In the genomic region with DNA sequence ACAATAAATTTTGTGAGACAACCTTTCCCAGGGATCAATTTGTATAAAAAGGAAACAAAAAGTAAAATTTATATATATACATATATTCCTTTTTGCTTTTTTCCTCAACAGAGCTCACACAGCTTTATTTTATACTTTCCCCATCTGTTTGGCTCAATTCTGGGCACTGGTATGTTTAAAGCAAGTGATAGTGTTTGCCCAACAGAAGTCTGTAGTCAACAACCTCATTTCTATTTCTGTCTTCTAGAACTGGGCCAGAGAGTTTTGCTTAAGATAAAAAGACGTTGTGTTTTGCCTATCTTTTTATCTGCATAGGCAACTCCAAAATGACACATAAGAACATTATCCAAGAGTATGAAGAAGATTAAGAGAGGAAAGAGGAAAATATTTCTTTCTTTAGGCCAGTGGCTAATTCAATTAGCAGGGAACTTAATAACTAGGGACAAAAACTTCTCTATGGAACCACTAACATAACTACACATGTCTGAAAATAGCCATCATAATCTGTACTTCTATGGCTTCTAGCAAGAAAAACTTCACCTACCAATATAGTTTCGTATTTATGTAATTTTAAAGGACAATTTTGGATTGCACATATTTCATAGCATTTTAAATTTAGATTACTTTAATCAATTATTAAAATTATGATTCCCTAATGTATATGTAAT, we compare ENCODE assay signal across 27 cellular contexts.
"Had no signal": no experiment of that assay in that cellular context is flagged by ENCODE, and none has a peak within 500 bp of the region (broad histone marks: within the 10 kb centered on the region; RNA-seq: fewer than 3 reads in every experiment).

No MANE protein-coding gene starts in this region.

- H3K36me3 ChIP-seq: left ventricle myocardium inferior, ovary, right atrium auricular region, right lobe of liver, stomach, suprapubic skin, thoracic aorta, tibial artery, upper lobe of right lung had no signal

- H3K9me3 ChIP-seq: left ventricle myocardium inferior, ovary, right atrium auricular region, right lobe of liver, suprapubic skin, thoracic aorta, tibial artery, upper lobe of right lung had no signal

- DNase-seq: head of caudate nucleus; hippocampal formation; left ventricle myocardium inferior; midbrain; mucosa of descending colon; naive thymus-derived CD4-positive, alpha-beta T cell; ovary; posterior cingulate gyrus; right lobe of liver; stimulated activated CD4-positive, alpha-beta T cell treated with anti-CD3 and anti-CD28 coated beads, Interleukin-12 subunit alpha, Interleukin-12 subunit beta, amount 100 ng/mL, for 4 hours; stimulated activated CD4-positive, alpha-beta T cell treated with anti-CD3 and anti-CD28 coated beads, Interleukin-15, amount 100 ng/mL, for 24 hours; stimulated activated CD4-positive, alpha-beta T cell treated with anti-CD3 and anti-CD28 coated beads, Interleukin-2, amount 100 ng/mL, for 24 hours; stimulated activated CD4-positive, alpha-beta T cell treated with anti-CD3 and anti-CD28 coated beads, Interleukin-4, amount 100 ng/mL, for 1 hour; stimulated activated naive B cell treated with anti-CD40 and anti-IgM and Interleukin-4, amounts not matched to agents 10 μg/mL and 1 μg/mL and 100 μg/mL, for 72 hours; stimulated activated naive CD8-positive, alpha-beta T cell treated with anti-CD3 and anti-CD28 coated beads, Interleukin-15, Interleukin-2, amounts not matched to agents 100 U/mL and 50 U/mL, for 24 hours; stomach; tibial artery; trophoblast cell; upper lobe of right lung had no signal

- H3K27ac ChIP-seq: left ventricle myocardium inferior, ovary, right atrium auricular region, right lobe of liver, skin epidermis, stomach, suprapubic skin, thoracic aorta, tibial artery, upper lobe of right lung had no signal

- FAIRE-seq: islet of Langerhans, urothelium cell line had no signal

- ATAC-seq: mucosa of descending colon; naive thymus-derived CD4-positive, alpha-beta T cell; natural killer cell treated with Interleukin-12 subunit alpha and Interleukin-12 subunit beta and Interleukin-15 and Interleukin-18, amount 100 ng/mL, for 72 hours; right lobe of liver; stimulated activated naive B cell treated with anti-CD40 and anti-IgM and Interleukin-4, amounts not matched to agents 10 μg/mL and 1 μg/mL and 100 μg/mL, for 72 hours; stimulated activated naive CD8-positive, alpha-beta T cell treated with anti-CD3 and anti-CD28 coated beads, Interleukin-15, Interleukin-2, amounts not matched to agents 100 U/mL and 50 U/mL, for 24 hours; upper lobe of right lung had no signal

- H3K4me1 ChIP-seq: left ventricle myocardium inferior, right atrium auricular region, right lobe of liver, stomach, suprapubic skin, tibial artery, upper lobe of right lung had no signal

- H3K4me3 ChIP-seq: left ventricle myocardium inferior, lung, mucosa of descending colon, ovary, right atrium auricular region, right lobe of liver, skin epidermis, stomach, suprapubic skin, thoracic aorta, tibial artery, upper lobe of right lung had no signal

- H3K27me3 ChIP-seq: ovary, right atrium auricular region, right lobe of liver, stomach, suprapubic skin, tibial artery, upper lobe of right lung had no signal
